1 cellular context compared by ENCODE assay signal in the genomic region with DNA sequence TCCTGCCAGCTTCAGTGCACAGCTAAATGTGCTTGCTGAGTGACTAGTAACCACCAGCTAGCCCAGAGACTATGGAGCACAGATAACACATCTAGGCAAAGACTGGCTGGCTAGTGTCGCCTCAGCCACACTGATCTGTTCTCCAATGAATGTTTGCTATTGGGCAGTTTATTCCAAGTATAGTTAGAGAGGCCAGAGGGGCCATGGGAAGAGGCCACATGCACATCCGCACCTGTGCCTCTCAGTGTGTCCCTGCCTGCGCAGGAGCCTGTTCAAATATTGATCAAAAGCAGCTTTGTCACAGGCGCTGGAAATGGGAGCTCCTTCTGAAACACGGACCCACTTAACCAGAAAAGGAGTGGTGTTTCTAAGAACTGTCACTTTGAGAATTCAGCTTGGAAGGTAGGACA.
A peak's percentile ranks its signal among the peaks of the same experiment; 100 is the strongest.
TF ChIP-seq lines count a peak whose summit lies in the region.

No MANE protein-coding gene starts in this region.

TF ChIP-seq in HepG2, 621 proteins besides CTCF, POLR2A, EP300 and RAD21 (continued from another document and continues in another):
- TF ChIP-seq, protein P1, sequence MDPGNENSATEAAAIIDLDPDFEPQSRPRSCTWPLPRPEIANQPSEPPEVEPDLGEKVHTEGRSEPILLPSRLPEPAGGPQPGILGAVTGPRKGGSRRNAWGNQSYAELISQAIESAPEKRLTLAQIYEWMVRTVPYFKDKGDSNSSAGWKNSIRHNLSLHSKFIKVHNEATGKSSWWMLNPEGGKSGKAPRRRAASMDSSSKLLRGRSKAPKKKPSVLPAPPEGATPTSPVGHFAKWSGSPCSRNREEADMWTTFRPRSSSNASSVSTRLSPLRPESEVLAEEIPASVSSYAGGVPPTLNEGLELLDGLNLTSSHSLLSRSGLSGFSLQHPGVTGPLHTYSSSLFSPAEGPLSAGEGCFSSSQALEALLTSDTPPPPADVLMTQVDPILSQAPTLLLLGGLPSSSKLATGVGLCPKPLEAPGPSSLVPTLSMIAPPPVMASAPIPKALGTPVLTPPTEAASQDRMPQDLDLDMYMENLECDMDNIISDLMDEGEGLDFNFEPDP (CRISPR knock-in tag; conservative IDR thresholded peaks at IDR 0.05), result no peak
- TF ChIP-seq GPN1 (CRISPR knock-in tag; IDR thresholded peaks at IDR 0.05; ENCODE audit: borderline replicate concordance) (no peak), ZNF143 (CRISPR knock-in tag; IDR thresholded peaks at IDR 0.05) (no peak), AKAP8 (CRISPR knock-in tag; IDR thresholded peaks at IDR 0.05) (no peak), PCBP2 (optimal IDR thresholded peaks at IDR 0.05; ENCODE audit: low read depth, low read length, poor library complexity, severe bottlenecking) (no peak), HMGA1 (CRISPR knock-in tag; conservative IDR thresholded peaks at IDR 0.05) (no peak), MED1 (CRISPR knock-in tag; IDR thresholded peaks at IDR 0.05) (peak; percentile 53), CREB1 (IDR thresholded peaks at IDR 0.05) (no peak), CREB1 (CRISPR knock-in tag; IDR thresholded peaks at IDR 0.05) (no peak), ZNF263 (CRISPR knock-in tag; IDR thresholded peaks at IDR 0.05) (no peak), HDAC6 (IDR thresholded peaks at IDR 0.05; ENCODE audit: low read depth, low read length) (no peak), ETV5 (CRISPR knock-in tag; IDR thresholded peaks at IDR 0.05; ENCODE audit: borderline replicate concordance) (peak; percentile 40; the same call in 1 of the 2 replicates), ZNF484 (CRISPR knock-in tag; IDR thresholded peaks at IDR 0.05; ENCODE audit: borderline replicate concordance, low read depth) (no peak), ZNF430 (CRISPR knock-in tag; IDR thresholded peaks at IDR 0.05) (no peak), ADNP (CRISPR knock-in tag; IDR thresholded peaks at IDR 0.05) (no peak)
- TF ChIP-seq, protein P2, sequence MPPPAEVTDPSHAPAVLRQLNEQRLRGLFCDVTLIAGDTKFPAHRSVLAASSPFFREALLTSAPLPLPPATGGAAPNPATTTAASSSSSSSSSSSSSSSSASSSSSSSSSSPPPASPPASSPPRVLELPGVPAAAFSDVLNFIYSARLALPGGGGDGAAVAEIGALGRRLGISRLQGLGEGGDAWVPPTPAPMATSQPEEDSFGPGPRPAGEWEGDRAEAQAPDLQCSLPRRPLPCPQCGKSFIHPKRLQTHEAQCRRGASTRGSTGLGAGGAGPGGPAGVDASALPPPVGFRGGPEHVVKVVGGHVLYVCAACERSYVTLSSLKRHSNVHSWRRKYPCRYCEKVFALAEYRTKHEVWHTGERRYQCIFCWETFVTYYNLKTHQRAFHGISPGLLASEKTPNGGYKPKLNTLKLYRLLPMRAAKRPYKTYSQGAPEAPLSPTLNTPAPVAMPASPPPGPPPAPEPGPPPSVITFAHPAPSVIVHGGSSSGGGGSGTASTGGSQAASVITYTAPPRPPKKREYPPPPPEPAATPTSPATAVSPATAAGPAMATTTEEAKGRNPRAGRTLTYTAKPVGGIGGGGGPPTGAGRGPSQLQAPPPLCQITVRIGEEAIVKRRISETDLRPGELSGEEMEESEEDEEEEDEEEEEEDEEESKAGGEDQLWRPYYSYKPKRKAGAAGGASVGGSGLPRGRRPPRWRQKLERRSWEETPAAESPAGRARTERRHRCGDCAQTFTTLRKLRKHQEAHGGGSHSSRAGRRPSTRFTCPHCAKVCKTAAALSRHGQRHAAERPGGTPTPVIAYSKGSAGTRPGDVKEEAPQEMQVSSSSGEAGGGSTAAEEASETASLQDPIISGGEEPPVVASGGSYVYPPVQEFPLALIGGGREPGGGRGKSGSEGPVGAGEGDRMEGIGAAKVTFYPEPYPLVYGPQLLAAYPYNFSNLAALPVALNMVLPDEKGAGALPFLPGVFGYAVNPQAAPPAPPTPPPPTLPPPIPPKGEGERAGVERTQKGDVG (CRISPR knock-in tag; IDR thresholded peaks at IDR 0.05; ENCODE audit: borderline replicate concordance), result no peak
- TF ChIP-seq, protein P3, sequence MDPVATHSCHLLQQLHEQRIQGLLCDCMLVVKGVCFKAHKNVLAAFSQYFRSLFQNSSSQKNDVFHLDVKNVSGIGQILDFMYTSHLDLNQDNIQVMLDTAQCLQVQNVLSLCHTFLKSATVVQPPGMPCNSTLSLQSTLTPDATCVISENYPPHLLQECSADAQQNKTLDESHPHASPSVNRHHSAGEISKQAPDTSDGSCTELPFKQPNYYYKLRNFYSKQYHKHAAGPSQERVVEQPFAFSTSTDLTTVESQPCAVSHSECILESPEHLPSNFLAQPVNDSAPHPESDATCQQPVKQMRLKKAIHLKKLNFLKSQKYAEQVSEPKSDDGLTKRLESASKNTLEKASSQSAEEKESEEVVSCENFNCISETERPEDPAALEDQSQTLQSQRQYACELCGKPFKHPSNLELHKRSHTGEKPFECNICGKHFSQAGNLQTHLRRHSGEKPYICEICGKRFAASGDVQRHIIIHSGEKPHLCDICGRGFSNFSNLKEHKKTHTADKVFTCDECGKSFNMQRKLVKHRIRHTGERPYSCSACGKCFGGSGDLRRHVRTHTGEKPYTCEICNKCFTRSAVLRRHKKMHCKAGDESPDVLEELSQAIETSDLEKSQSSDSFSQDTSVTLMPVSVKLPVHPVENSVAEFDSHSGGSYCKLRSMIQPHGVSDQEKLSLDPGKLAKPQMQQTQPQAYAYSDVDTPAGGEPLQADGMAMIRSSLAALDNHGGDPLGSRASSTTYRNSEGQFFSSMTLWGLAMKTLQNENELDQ (CRISPR knock-in tag; IDR thresholded peaks at IDR 0.05; ENCODE audit: borderline replicate concordance), result no peak
- TF ChIP-seq, protein P4, sequence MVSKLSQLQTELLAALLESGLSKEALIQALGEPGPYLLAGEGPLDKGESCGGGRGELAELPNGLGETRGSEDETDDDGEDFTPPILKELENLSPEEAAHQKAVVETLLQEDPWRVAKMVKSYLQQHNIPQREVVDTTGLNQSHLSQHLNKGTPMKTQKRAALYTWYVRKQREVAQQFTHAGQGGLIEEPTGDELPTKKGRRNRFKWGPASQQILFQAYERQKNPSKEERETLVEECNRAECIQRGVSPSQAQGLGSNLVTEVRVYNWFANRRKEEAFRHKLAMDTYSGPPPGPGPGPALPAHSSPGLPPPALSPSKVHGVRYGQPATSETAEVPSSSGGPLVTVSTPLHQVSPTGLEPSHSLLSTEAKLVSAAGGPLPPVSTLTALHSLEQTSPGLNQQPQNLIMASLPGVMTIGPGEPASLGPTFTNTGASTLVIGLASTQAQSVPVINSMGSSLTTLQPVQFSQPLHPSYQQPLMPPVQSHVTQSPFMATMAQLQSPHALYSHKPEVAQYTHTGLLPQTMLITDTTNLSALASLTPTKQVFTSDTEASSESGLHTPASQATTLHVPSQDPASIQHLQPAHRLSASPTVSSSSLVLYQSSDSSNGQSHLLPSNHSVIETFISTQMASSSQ (IDR thresholded peaks at IDR 0.05; ENCODE audit: low read depth), result no peak
- TF ChIP-seq, protein P4 (CRISPR knock-in tag; IDR thresholded peaks at IDR 0.05; ENCODE audit: borderline replicate concordance), result peak; percentile 34; the same call in 1 of the 2 replicates
- TF ChIP-seq, protein P5, sequence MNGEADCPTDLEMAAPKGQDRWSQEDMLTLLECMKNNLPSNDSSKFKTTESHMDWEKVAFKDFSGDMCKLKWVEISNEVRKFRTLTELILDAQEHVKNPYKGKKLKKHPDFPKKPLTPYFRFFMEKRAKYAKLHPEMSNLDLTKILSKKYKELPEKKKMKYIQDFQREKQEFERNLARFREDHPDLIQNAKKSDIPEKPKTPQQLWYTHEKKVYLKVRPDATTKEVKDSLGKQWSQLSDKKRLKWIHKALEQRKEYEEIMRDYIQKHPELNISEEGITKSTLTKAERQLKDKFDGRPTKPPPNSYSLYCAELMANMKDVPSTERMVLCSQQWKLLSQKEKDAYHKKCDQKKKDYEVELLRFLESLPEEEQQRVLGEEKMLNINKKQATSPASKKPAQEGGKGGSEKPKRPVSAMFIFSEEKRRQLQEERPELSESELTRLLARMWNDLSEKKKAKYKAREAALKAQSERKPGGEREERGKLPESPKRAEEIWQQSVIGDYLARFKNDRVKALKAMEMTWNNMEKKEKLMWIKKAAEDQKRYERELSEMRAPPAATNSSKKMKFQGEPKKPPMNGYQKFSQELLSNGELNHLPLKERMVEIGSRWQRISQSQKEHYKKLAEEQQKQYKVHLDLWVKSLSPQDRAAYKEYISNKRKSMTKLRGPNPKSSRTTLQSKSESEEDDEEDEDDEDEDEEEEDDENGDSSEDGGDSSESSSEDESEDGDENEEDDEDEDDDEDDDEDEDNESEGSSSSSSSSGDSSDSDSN (CRISPR knock-in tag; IDR thresholded peaks at IDR 0.05), result 0 out of 2 replicates have a peak, but pooled peaks have one; percentile 39
- TF ChIP-seq, protein P6, sequence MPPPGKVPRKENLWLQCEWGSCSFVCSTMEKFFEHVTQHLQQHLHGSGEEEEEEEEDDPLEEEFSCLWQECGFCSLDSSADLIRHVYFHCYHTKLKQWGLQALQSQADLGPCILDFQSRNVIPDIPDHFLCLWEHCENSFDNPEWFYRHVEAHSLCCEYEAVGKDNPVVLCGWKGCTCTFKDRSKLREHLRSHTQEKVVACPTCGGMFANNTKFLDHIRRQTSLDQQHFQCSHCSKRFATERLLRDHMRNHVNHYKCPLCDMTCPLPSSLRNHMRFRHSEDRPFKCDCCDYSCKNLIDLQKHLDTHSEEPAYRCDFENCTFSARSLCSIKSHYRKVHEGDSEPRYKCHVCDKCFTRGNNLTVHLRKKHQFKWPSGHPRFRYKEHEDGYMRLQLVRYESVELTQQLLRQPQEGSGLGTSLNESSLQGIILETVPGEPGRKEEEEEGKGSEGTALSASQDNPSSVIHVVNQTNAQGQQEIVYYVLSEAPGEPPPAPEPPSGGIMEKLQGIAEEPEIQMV (CRISPR knock-in tag; IDR thresholded peaks at IDR 0.05; ENCODE audit: low read depth), result no peak
- TF ChIP-seq, protein P7, sequence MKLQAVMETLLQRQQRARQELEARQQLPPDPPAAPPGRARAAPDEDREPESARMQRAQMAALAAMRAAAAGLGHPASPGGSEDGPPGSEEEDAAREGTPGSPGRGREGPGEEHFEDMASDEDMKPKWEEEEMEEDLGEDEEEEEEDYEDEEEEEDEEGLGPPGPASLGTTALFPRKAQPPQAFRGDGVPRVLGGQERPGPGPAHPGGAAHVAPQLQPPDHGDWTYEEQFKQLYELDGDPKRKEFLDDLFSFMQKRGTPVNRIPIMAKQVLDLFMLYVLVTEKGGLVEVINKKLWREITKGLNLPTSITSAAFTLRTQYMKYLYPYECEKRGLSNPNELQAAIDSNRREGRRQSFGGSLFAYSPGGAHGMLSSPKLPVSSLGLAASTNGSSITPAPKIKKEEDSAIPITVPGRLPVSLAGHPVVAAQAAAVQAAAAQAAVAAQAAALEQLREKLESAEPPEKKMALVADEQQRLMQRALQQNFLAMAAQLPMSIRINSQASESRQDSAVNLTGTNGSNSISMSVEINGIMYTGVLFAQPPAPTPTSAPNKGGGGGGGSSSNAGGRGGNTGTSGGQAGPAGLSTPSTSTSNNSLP (IDR thresholded peaks at IDR 0.05; ENCODE audit: low read depth, low read length), result no peak
